Comparison of ENCODE assay signal across 12 cellular contexts in the genomic region with DNA sequence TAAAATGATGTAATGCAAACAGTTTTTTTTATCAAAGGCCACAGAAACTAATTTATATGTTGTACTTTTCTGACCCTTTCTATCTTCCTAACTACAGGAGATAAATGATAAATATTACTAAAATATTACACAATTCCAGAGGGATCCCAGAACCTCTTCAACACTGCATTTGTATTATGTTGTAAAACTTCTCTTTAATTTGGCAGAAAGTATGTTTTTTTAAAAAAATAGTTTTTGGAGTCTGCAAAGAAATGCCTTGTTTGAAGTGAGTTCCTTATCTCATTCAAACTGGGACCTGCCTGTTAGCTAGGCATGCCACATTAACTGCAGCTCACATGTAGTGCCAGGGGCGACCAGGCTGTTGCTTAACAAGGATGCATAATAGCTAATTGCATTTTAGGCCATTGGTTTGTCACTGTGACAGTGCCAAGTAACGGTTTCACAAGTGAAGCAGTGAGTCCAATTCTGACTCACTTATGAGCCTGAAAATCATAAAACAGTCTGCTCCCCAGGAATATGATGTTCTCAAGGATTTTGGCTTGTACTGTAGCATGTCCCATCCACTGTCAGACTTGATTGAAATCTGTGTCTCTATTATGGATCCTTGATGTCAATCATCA.
A peak's percentile ranks its signal among the peaks of the same experiment; 100 is the strongest.
DNase-seq lines count a peak whose midpoint lies in the region.
"Had no signal": no experiment of that assay in that cellular context is flagged by ENCODE, and none has a peak within 500 bp of the region (broad histone marks: within the 10 kb centered on the region; RNA-seq: fewer than 3 reads in every experiment).

No MANE protein-coding gene starts in this region.

- DNase-seq in Daoy (ENCODE audit: low read depth): peak; percentile 31
- DNase-seq in RKO (ENCODE audit: low spot score): peak; percentile 13
- peak; percentile 33 for DNase-seq in glomerular visceral epithelial cell (ENCODE audit: extremely low spot score)
- DNase-seq in renal cortical epithelial cell (ENCODE audit: low read depth): peak; percentile 87
- no peak for DNase-seq in NCI-H1694 treated with DMSO at 0.1 percent for 48 hours (lab: John Stamatoyannopoulos, UW)
- DNase-seq in central memory CD4-positive, alpha-beta T cell: no peak
- DNase-seq in LoVo (ENCODE audit: low spot score): no peak
- DNase-seq in NCI-H2107 treated with DMSO at 0.1 percent for 48 hours (lab: John Stamatoyannopoulos, UW; ENCODE audit: unreplicated experiment): no peak
- DNase-seq: CD8-positive, alpha-beta memory T cell; NCI-H1436; ovary; upper lobe of left lung had no signal

Comparison
In these comparisons a context has a peak if more than half of its experiments do, and no peak if none do; other contexts are left out.
1. DNase-seq: peak in Daoy (single experiment), RKO (single experiment), glomerular visceral epithelial cell (single experiment) and renal cortical epithelial cell (single experiment); none in NCI-H1694 treated with DMSO at 0.1 percent for 48 hours (single experiment), central memory CD4-positive, alpha-beta T cell (single experiment), LoVo (single experiment) and NCI-H2107 treated with DMSO at 0.1 percent for 48 hours (single experiment).